In the genomic region with DNA sequence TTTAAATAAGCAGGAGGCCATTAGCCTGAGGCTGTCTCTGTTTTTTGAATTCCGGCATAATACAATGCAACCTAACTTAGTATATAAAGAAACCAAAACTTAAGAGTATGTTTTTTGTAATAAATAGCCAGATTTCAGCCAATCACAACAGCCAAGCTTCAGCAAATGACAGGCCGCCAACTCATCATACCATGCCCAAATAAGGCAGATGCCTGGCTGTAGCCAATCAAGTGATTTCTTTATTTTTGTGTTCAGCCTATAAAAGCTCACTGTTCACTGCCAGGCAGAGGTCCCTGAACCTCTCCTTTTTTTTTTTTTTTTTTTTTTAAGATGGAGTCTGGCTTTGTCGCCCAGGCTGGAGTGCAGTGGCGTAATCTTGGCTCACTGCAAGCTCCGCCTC, we compare ENCODE assay signal across 28 cellular contexts.
"Had no signal": no experiment of that assay in that cellular context is flagged by ENCODE, and none has a peak within 500 bp of the region (broad histone marks: within the 10 kb centered on the region; RNA-seq: fewer than 3 reads in every experiment).

No MANE protein-coding gene starts in this region.

- H3K4me3 Mint-ChIP-seq: activated naive CD4-positive, alpha-beta T cell treated with anti-CD3 and anti-CD28 coated beads, Interleukin-2, amount 10 ng/mL, durations not matched to agents 7 days and 5 days; activated T-helper 1 cell treated with anti-CD3 and anti-CD28 coated beads, Interleukin-12 subunit alpha, Interleukin-12 subunit beta, Interleukin-2, Interleukin-4 antibody, amounts not matched to agents 30 ng/mL and 10 ng/mL and 1 ng/mL, durations not matched to agents 14 hours and 24 hours and 36 hours; brain; naive thymus-derived CD8-positive, alpha-beta T cell; stimulated activated memory B cell treated with anti-CD40 and anti-IgM and Interleukin-4, amounts not matched to agents 10 μg/mL and 1 μg/mL and 100 μg/mL, for 72 hours had no signal

- H3K27me3 ChIP-seq: ascending aorta, cardiac muscle cell, colonic mucosa, left lung, upper lobe of right lung had no signal

- H3K9me3 Mint-ChIP-seq: activated naive CD4-positive, alpha-beta T cell treated with anti-CD3 and anti-CD28 coated beads, Interleukin-2, amount 10 ng/mL, durations not matched to agents 7 days and 5 days; activated naive CD8-positive, alpha-beta T cell treated with anti-CD3 and anti-CD28 coated beads, Interleukin-2, amount 10 ng/mL, durations not matched to agents 7 days and 5 days; activated T-helper 1 cell treated with anti-CD3 and anti-CD28 coated beads, Interleukin-12 subunit alpha, Interleukin-12 subunit beta, Interleukin-2, Interleukin-4 antibody, amounts not matched to agents 30 ng/mL and 10 ng/mL and 1 ng/mL, durations not matched to agents 14 hours and 24 hours and 36 hours; brain; naive thymus-derived CD8-positive, alpha-beta T cell; stimulated activated memory B cell treated with anti-CD40 and anti-IgM and Interleukin-4, amounts not matched to agents 10 μg/mL and 1 μg/mL and 100 μg/mL, for 72 hours; stimulated activated naive CD8-positive, alpha-beta T cell treated with anti-CD3 and anti-CD28 coated beads, Interleukin-15, amount 100 ng/mL, for 72 hours had no signal

- H3K27ac ChIP-seq: ascending aorta, cardiac muscle cell, colonic mucosa, left lung, lower lobe of right lung, skin epidermis, upper lobe of right lung had no signal

- DNase-seq: activated CD4-positive, alpha-beta T cell treated with anti-CD3 and anti-CD28 coated beads, Interleukin-2, amount 50 U/mL, for 1 hour; activated CD4-positive, CD25-positive, alpha-beta regulatory T cell treated with anti-CD3 and anti-CD28 coated beads, Interleukin-2, amount 50 U/mL, for 72 hours; activated CD8-positive, alpha-beta memory T cell treated with anti-CD3 and anti-CD28 coated beads, Interleukin-2, amount 50 U/mL, for 4 hours; activated gamma-delta T cell; activated naive CD4-positive, alpha-beta T cell treated with anti-CD3 and anti-CD28 coated beads, Interleukin-2, amount 10 ng/mL, durations not matched to agents 7 days and 5 days; activated naive CD8-positive, alpha-beta T cell treated with anti-CD3 and anti-CD28 coated beads, Interleukin-2, amount 10 ng/mL, durations not matched to agents 7 days and 5 days; activated T-cell treated with anti-CD3 and anti-CD28 coated beads, Interleukin-2, amount 50 U/mL, for 1 hour; cerebellar nuclear complex; colonic mucosa; effector CD8-positive, alpha-beta T cell; left lung; lower lobe of right lung; mesenchymal stem cell; naive thymus-derived CD8-positive, alpha-beta T cell; right cardiac atrium; stimulated activated CD4-positive, alpha-beta T cell treated with anti-CD3 and anti-CD28 coated beads, Interleukin-12 subunit alpha, Interleukin-12 subunit beta, amount 100 ng/mL, for 4 hours; stimulated activated CD4-positive, alpha-beta T cell treated with anti-CD3 and anti-CD28 coated beads, Interleukin-4, amount 100 ng/mL, for 4 hours; stimulated activated CD8-positive, alpha-beta memory T cell treated with anti-CD3 and anti-CD28 coated beads, Interleukin-4, amount 100 ng/mL, for 48 hours; stimulated activated naive CD8-positive, alpha-beta T cell treated with anti-CD3 and anti-CD28 coated beads, Interleukin-15, amount 100 ng/mL, for 72 hours; substantia nigra; T-helper 2 cell; upper lobe of right lung had no signal

- H3K9me3 ChIP-seq: ascending aorta, colonic mucosa, left lung, lower lobe of right lung, upper lobe of right lung had no signal

- H3K27ac Mint-ChIP-seq: activated naive CD4-positive, alpha-beta T cell treated with anti-CD3 and anti-CD28 coated beads, Interleukin-2, amount 10 ng/mL, durations not matched to agents 7 days and 5 days; brain; stimulated activated memory B cell treated with anti-CD40 and anti-IgM and Interleukin-4, amounts not matched to agents 10 μg/mL and 1 μg/mL and 100 μg/mL, for 72 hours had no signal

- ATAC-seq: left lung; lower lobe of right lung; naive thymus-derived CD8-positive, alpha-beta T cell; right cardiac atrium; stimulated activated memory B cell treated with anti-CD40 and anti-IgM and Interleukin-4, amounts not matched to agents 10 μg/mL and 1 μg/mL and 100 μg/mL, for 72 hours; stimulated activated naive CD8-positive, alpha-beta T cell treated with anti-CD3 and anti-CD28 coated beads, Interleukin-15, amount 100 ng/mL, for 72 hours; upper lobe of right lung had no signal

- H3K27me3 Mint-ChIP-seq: activated naive CD4-positive, alpha-beta T cell treated with anti-CD3 and anti-CD28 coated beads, Interleukin-2, amount 10 ng/mL, durations not matched to agents 7 days and 5 days; activated naive CD8-positive, alpha-beta T cell treated with anti-CD3 and anti-CD28 coated beads, Interleukin-2, amount 10 ng/mL, durations not matched to agents 7 days and 5 days; naive thymus-derived CD8-positive, alpha-beta T cell; stimulated activated naive CD8-positive, alpha-beta T cell treated with anti-CD3 and anti-CD28 coated beads, Interleukin-15, amount 100 ng/mL, for 72 hours had no signal

- H3K36me3 Mint-ChIP-seq: activated naive CD4-positive, alpha-beta T cell treated with anti-CD3 and anti-CD28 coated beads, Interleukin-2, amount 10 ng/mL, durations not matched to agents 7 days and 5 days; brain; naive thymus-derived CD8-positive, alpha-beta T cell; stimulated activated memory B cell treated with anti-CD40 and anti-IgM and Interleukin-4, amounts not matched to agents 10 μg/mL and 1 μg/mL and 100 μg/mL, for 72 hours had no signal

- H3K4me1 ChIP-seq: ascending aorta, colonic mucosa, left lung, lower lobe of right lung, upper lobe of right lung had no signal

- H3K4me3 ChIP-seq: ascending aorta, cardiac muscle cell, colonic mucosa, left lung, lower lobe of right lung, skin epidermis, upper lobe of right lung had no signal

- H3K36me3 ChIP-seq: ascending aorta, cardiac muscle cell, colonic mucosa, left lung, lower lobe of right lung, upper lobe of right lung had no signal
